8 cellular contexts compared by ENCODE assay signal in genomic region chr2:241356871-241357260, GRCh38. TPM values are rescaled to one million over a fixed set of nuclear protein-coding genes. Genes with fewer than 3 reads are reported as not detected.
DNase-seq lines count a peak whose midpoint lies in the region; ATAC-seq and TF ChIP-seq lines count a peak whose summit lies in the region.

No MANE protein-coding gene starts in this region.

- H3K27ac Mint-ChIP-seq in activated T-cell treated with anti-CD3 and anti-CD28 coated beads, Interleukin-2, amount 50 U/mL, for 24 hours: peak overlapping the region; percentile 82
- peak overlapping the region; percentile 59 for H3K27ac Mint-ChIP-seq in activated T-helper 2 cell treated with anti-CD3 and anti-CD28 coated beads, Interferon-gamma antibody, Interleukin-2, Interleukin-4, amounts not matched to agents 10 μg/mL and 5 μg/mL and 100 μg/mL, durations not matched to agents 14 hours and 24 hours and 36 hours

- ATAC-seq in HG02642 (IDR thresholded peaks at IDR 0.05; ENCODE audit: poor library complexity, unreplicated experiment): no peak
- no peak for ATAC-seq in GM19351 (IDR thresholded peaks at IDR 0.05; ENCODE audit: unreplicated experiment)

- no peak for DNase-seq in activated T-cell treated with anti-CD3 and anti-CD28 coated beads, Interleukin-2, amount 50 U/mL, for 24 hours
- no peak for DNase-seq in activated T-cell treated with anti-CD3 and anti-CD28 coated beads, Interleukin-2, amount 50 U/mL, for 48 hours
- no peak for DNase-seq in activated T-helper 2 cell treated with anti-CD3 and anti-CD28 coated beads, Interferon-gamma antibody, Interleukin-2, Interleukin-4, amounts not matched to agents 10 μg/mL and 5 μg/mL and 100 μg/mL, durations not matched to agents 14 hours and 24 hours and 36 hours (ENCODE audit: low spot score)
- DNase-seq in kidney epithelial cell (ENCODE audit: low read depth): no peak
- DNase-seq in tibial artery: no peak
- no peak for DNase-seq in DMS114 treated with DMSO at 0.1 percent for 48 hours (lab: John Stamatoyannopoulos, UW; ENCODE audit: unreplicated experiment)

- H3K9me3 Mint-ChIP-seq in activated T-cell treated with anti-CD3 and anti-CD28 coated beads, Interleukin-2, amount 50 U/mL, for 24 hours: no peaks in the 10 kb centered on the region
- no peaks in the 10 kb centered on the region for H3K9me3 Mint-ChIP-seq in activated T-helper 2 cell treated with anti-CD3 and anti-CD28 coated beads, Interferon-gamma antibody, Interleukin-2, Interleukin-4, amounts not matched to agents 10 μg/mL and 5 μg/mL and 100 μg/mL, durations not matched to agents 14 hours and 24 hours and 36 hours

- H3K4me3 ChIP-seq in kidney epithelial cell (ENCODE audit: low read depth, low read length): peak overlapping the region; percentile 90
- H3K4me3 ChIP-seq in tibial artery: peak overlapping the region; percentile 81 to 93

- intact Hi-C loops in activated T-helper 2 cell treated with anti-CD3 and anti-CD28 coated beads, Interferon-gamma antibody, Interleukin-2, Interleukin-4, amounts not matched to agents 10 μg/mL and 5 μg/mL and 100 μg/mL, durations not matched to agents 14 hours and 24 hours and 36 hours (cut with micrococcal nuclease): loop anchor here (1.0 to 5.0 kb wide), 6 partner anchors 42 to 345 kb away; partner anchors contain the start of genes HDLBP, ING5, PPP1R7 and SEPTIN2
- intact Hi-C loops in tibial artery (cut with DNase I; ENCODE audit: low total_unique reads): loop anchor here (10.0 kb wide), 1 partner anchor 278 kb away; the partner anchor contains the start of genes ATG4B and THAP4

- H3K4me1 ChIP-seq in tibial artery: peaks cover 0 to 36% (median 18%) of the 10 kb centered on the region in 4 donors

- peaks cover 47% of the 10 kb centered on the region for H3K4me1 Mint-ChIP-seq in activated T-cell treated with anti-CD3 and anti-CD28 coated beads, Interleukin-2, amount 50 U/mL, for 24 hours (ENCODE audit: low read depth)
- peaks cover 29% of the 10 kb centered on the region for H3K4me1 Mint-ChIP-seq in activated T-helper 2 cell treated with anti-CD3 and anti-CD28 coated beads, Interferon-gamma antibody, Interleukin-2, Interleukin-4, amounts not matched to agents 10 μg/mL and 5 μg/mL and 100 μg/mL, durations not matched to agents 14 hours and 24 hours and 36 hours (ENCODE audit: low read depth)

- no peaks in the 10 kb centered on the region for H3K27me3 ChIP-seq in kidney epithelial cell (ENCODE audit: control insufficient read depth, insufficient read depth, low read length)
- H3K27me3 ChIP-seq in tibial artery: no peaks in the 10 kb centered on the region

- H3K36me3 ChIP-seq in kidney epithelial cell (ENCODE audit: control insufficient read depth, insufficient read depth, low read length): no peaks in the 10 kb centered on the region
- H3K36me3 ChIP-seq in tibial artery: peaks cover 14 to 19% (median 18%) of the 10 kb centered on the region in 3 donors

- no peak for TF ChIP-seq CTCF in kidney epithelial cell (IDR thresholded peaks at IDR 0.05; ENCODE audit: insufficient read depth, low read length, poor library complexity, severe bottlenecking)
- TF ChIP-seq CTCF in tibial artery (IDR thresholded peaks at IDR 0.05): no peak

- no peaks in the 10 kb centered on the region for H3K9me3 ChIP-seq in tibial artery

- peak overlapping the region; percentile 86 to 95 for H3K27ac ChIP-seq in tibial artery

- peak overlapping the region; percentile 85 for H3K4me3 Mint-ChIP-seq in activated T-cell treated with anti-CD3 and anti-CD28 coated beads, Interleukin-2, amount 50 U/mL, for 24 hours
- H3K4me3 Mint-ChIP-seq in activated T-helper 2 cell treated with anti-CD3 and anti-CD28 coated beads, Interferon-gamma antibody, Interleukin-2, Interleukin-4, amounts not matched to agents 10 μg/mL and 5 μg/mL and 100 μg/mL, durations not matched to agents 14 hours and 24 hours and 36 hours (ENCODE audit: low read depth): peak overlapping the region; percentile 84

- peaks cover 36% of the 10 kb centered on the region for H3K36me3 Mint-ChIP-seq in activated T-cell treated with anti-CD3 and anti-CD28 coated beads, Interleukin-2, amount 50 U/mL, for 24 hours (ENCODE audit: low read depth)
- peaks cover 27% of the 10 kb centered on the region for H3K36me3 Mint-ChIP-seq in activated T-helper 2 cell treated with anti-CD3 and anti-CD28 coated beads, Interferon-gamma antibody, Interleukin-2, Interleukin-4, amounts not matched to agents 10 μg/mL and 5 μg/mL and 100 μg/mL, durations not matched to agents 14 hours and 24 hours and 36 hours (ENCODE audit: low read depth)

- no peaks in the 10 kb centered on the region for H3K27me3 Mint-ChIP-seq in activated T-cell treated with anti-CD3 and anti-CD28 coated beads, Interleukin-2, amount 50 U/mL, for 24 hours
- H3K27me3 Mint-ChIP-seq in activated T-helper 2 cell treated with anti-CD3 and anti-CD28 coated beads, Interferon-gamma antibody, Interleukin-2, Interleukin-4, amounts not matched to agents 10 μg/mL and 5 μg/mL and 100 μg/mL, durations not matched to agents 14 hours and 24 hours and 36 hours (ENCODE audit: low read depth): no peaks in the 10 kb centered on the region

RNA-seq across cellular contexts. Expression of gene FARP2, which starts 0.8 kb away (rescaled TPM):
- total RNA-seq in activated T-helper 2 cell treated with anti-CD3 and anti-CD28 coated beads, Interferon-gamma antibody, Interleukin-2, Interleukin-4, amounts not matched to agents 10 μg/mL and 5 μg/mL and 100 μg/mL, durations not matched to agents 14 hours and 24 hours and 36 hours: 38.1 and 38.2 TPM in 2 replicates
- 20.9 and 31.8 TPM in 2 replicates for total RNA-seq in kidney epithelial cell

RNA-seq across cellular contexts. Expression of gene SEPTIN2, which starts 41.1 kb away (rescaled TPM):
- total RNA-seq in activated T-helper 2 cell treated with anti-CD3 and anti-CD28 coated beads, Interferon-gamma antibody, Interleukin-2, Interleukin-4, amounts not matched to agents 10 μg/mL and 5 μg/mL and 100 μg/mL, durations not matched to agents 14 hours and 24 hours and 36 hours: 231 TPM in 2 replicates
- 333 and 350 TPM in 2 replicates for total RNA-seq in kidney epithelial cell

RNA-seq across cellular contexts. Expression of gene HDLBP, which starts 41.4 kb away (rescaled TPM):
- total RNA-seq in activated T-helper 2 cell treated with anti-CD3 and anti-CD28 coated beads, Interferon-gamma antibody, Interleukin-2, Interleukin-4, amounts not matched to agents 10 μg/mL and 5 μg/mL and 100 μg/mL, durations not matched to agents 14 hours and 24 hours and 36 hours: 282 and 293 TPM in 2 replicates
- 405 and 510 TPM in 2 replicates for total RNA-seq in kidney epithelial cell
